Comparison of ENCODE assay signal across 20 cellular contexts in genomic region chr17:31386542-31387075, GRCh38.
"Had no signal": no experiment of that assay in that cellular context is flagged by ENCODE, and none has a peak within 500 bp of the region (broad histone marks: within the 10 kb centered on the region; RNA-seq: fewer than 3 reads in every experiment).

No MANE protein-coding gene starts in this region.

- H3K4me3 ChIP-seq: adrenal gland, Peyer's patch, SJCRH30 had no signal

- DNase-seq: activated CD4-positive, alpha-beta T cell treated with anti-CD3 and anti-CD28 coated beads for 1 hour; activated CD4-positive, alpha-beta T cell treated with anti-CD3 and anti-CD28 coated beads, Interleukin-2, amount 10 ng/mL, durations not matched to agents 24 days and 14 days; activated CD4-positive, alpha-beta T cell treated with anti-CD3 and anti-CD28 coated beads, Interleukin-2, amount 50 U/mL, for 48 hours; activated CD8-positive, alpha-beta memory T cell treated with anti-CD3 and anti-CD28 coated beads, Interleukin-2, amount 50 U/mL, for 4 hours; activated naive CD4-positive, alpha-beta T cell treated with anti-CD3 and anti-CD28 coated beads, Interleukin-2, amount 50 U/mL, for 16 hours; activated naive CD8-positive, alpha-beta T cell treated with anti-CD3 and anti-CD28 coated beads, Interleukin-2, amount 10 ng/mL, durations not matched to agents 7 days and 5 days; anterior cingulate cortex; cerebellar nuclear complex; Kasumi-1; KBM-7; NCI-H1048; NCI-H1417; NCI-H1930; NCI-H345; NCI-H510A; Peyer's patch; Right ventricle myocardium superior; SJCRH30; T-helper 9 cell had no signal
